8 cellular contexts compared by ENCODE assay signal in genomic region chr1:38138498-38139233, GRCh38.
DNase-seq lines count a peak whose midpoint lies in the region; ATAC-seq, FAIRE-seq and TF ChIP-seq lines count a peak whose summit lies in the region.

No MANE protein-coding gene starts in this region.

- H3K36me3 ChIP-seq in kidney epithelial cell (ENCODE audit: control insufficient read depth, insufficient read depth, low read length) = no peaks in the 10 kb centered on the region
- H3K36me3 ChIP-seq in testis (ENCODE audit: low read depth, missing control alignments) = no peaks in the 10 kb centered on the region

- POLR2A ChIA-PET in MCF 10A (lab: Yijun Ruan, JAX) = interaction anchor here (0.8 to 2.9 kb wide), 10 partner anchors 9 to 112 kb away, joined by 3 to 18 read pairs (median 5); no protein-coding TSS in a partner anchor

- no peak for TF ChIP-seq POLR2A in testis (IDR thresholded peaks at IDR 0.05)

- intact Hi-C loops in MCF 10A (cut with micrococcal nuclease) (no loop called here), testis (cut with DNase I; ENCODE audit: low total_unique reads) (no loop called here)

- peaks cover 15% of the 10 kb centered on the region for H3K27me3 Mint-ChIP-seq in MCF 10A (ENCODE audit: insufficient read depth, unreplicated experiment)

- H3K9me3 ChIP-seq in testis = no peaks in the 10 kb centered on the region

- peak; percentile 61 for DNase-seq in HTR-8/SVneo (ENCODE audit: insufficient read length, low spot score)
- peak; percentile 96 for DNase-seq in MCF 10A (ENCODE audit: unreplicated experiment)
- DNase-seq in kidney epithelial cell (ENCODE audit: low read depth) = peak; percentile 98
- DNase-seq in testis = peak; percentile 84
- no peak for DNase-seq in NCI-H774 (lab: John Stamatoyannopoulos, UW)
- no peak for DNase-seq in NCI-H2227 (lab: John Stamatoyannopoulos, UW; ENCODE audit: unreplicated experiment)

- peaks cover 25% of the 10 kb centered on the region for H3K4me1 Mint-ChIP-seq in MCF 10A (ENCODE audit: insufficient read depth, unreplicated experiment)

- no peak for FAIRE-seq in HTR-8/SVneo (lab: Jason Lieb, UNC)

- CTCF ChIA-PET in MCF 10A (lab: Yijun Ruan, JAX) = interaction anchor here (0.5 to 2.4 kb wide), 15 partner anchors 9 to 110 kb away, joined by 3 to 10 read pairs (median 3); no protein-coding TSS in a partner anchor

- H3K27ac ChIP-seq in testis = no peak overlapping the region

- H3K27ac Mint-ChIP-seq in MCF 10A (ENCODE audit: low read depth, unreplicated experiment) = no peak overlapping the region

- H3K36me3 Mint-ChIP-seq in MCF 10A (ENCODE audit: insufficient read depth, unreplicated experiment) = no peaks in the 10 kb centered on the region

- no TSS peak for BruUV-seq in MCF 10A (replicated peaks; lab: Mats Ljungman, UMichigan)

- peaks cover 6% of the 10 kb centered on the region for H3K4me1 ChIP-seq in testis

- no peaks in the 10 kb centered on the region for H3K9me3 Mint-ChIP-seq in MCF 10A (ENCODE audit: unreplicated experiment)

- TF ChIP-seq CTCF in MCF 10A (IDR thresholded peaks at IDR 0.05; ENCODE audit: unreplicated experiment) (no peak), kidney epithelial cell (IDR thresholded peaks at IDR 0.05; ENCODE audit: insufficient read depth, low read length, poor library complexity, severe bottlenecking) (peak; percentile 18), testis (IDR thresholded peaks at IDR 0.05) (no peak)

- 45% methylated on average over 6 of the region's 6 CpGs; no CpG with 5 or more reads in 1 of the 2 donors for whole genome bisulfite sequencing in testis, 2 donors

- no peak overlapping the region for H3K4me3 ChIP-seq in kidney epithelial cell (ENCODE audit: low read depth, low read length)
- no peak overlapping the region for H3K4me3 ChIP-seq in testis

- peak overlapping the region; percentile 24 for H3K4me3 Mint-ChIP-seq in MCF 10A (ENCODE audit: unreplicated experiment)

- H3K27me3 ChIP-seq in kidney epithelial cell (ENCODE audit: control insufficient read depth, insufficient read depth, low read length) (peaks cover 24% of the 10 kb centered on the region), testis (no peaks in the 10 kb centered on the region)

- ATAC-seq in HG02642 (IDR thresholded peaks at IDR 0.05; ENCODE audit: poor library complexity, unreplicated experiment) = no peak
- no peak for ATAC-seq in HG02870 (IDR thresholded peaks at IDR 0.05; ENCODE audit: unreplicated experiment)

Comparison
In these comparisons a context has a peak if more than half of its experiments do, and no peak if none do; other contexts are left out.
1. DNase-seq: peak in HTR-8/SVneo (single experiment), MCF 10A (single experiment), kidney epithelial cell (single experiment) and testis (single experiment); none in NCI-H774 (single experiment) and NCI-H2227 (single experiment).